In the genomic region with DNA sequence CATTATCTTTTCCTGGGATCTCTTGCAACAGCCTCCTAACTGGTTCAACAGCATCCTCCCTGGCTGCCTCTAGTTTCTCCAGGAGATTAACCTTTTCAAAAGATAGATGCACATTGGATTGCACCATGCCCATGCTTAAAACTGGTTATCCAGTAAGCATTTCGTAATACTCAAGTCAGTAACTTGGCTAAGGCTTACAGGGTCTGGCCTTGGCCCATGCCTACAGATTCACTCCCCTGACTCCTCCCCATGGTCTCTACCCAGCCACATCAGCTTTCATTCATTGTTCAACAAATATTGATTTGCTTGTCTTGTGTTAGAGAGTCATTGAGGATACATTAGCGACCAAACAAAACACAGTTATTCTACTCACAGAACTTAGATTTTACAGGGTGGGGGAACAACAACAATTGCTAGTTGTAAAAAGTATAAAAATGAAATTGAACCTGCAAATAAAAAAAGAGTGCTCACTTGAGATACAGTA, we compare ENCODE assay signal across 12 cellular contexts. TPM values are rescaled to one million over a fixed set of nuclear protein-coding genes. Genes with fewer than 3 reads are reported as not detected.
DNase-seq lines count a peak whose midpoint lies in the region; ATAC-seq and TF ChIP-seq lines count a peak whose summit lies in the region.
"Had no signal": no experiment of that assay in that cellular context is flagged by ENCODE, and none has a peak within 500 bp of the region (broad histone marks: within the 10 kb centered on the region; RNA-seq: fewer than 3 reads in every experiment).

No MANE protein-coding gene starts in this region.

- H3K4me1 ChIP-seq in DND-41 (ENCODE audit: insufficient read depth, low read length) (peaks cover 36% of the 10 kb centered on the region), lower lobe of right lung (peaks cover 6% of the 10 kb centered on the region)

- H3K27me3 ChIP-seq in DND-41 (ENCODE audit: insufficient read depth, low read length, poor library complexity) (no peaks in the 10 kb centered on the region), lower lobe of right lung (ENCODE audit: low read depth) (no peaks in the 10 kb centered on the region)
- H3K27me3 ChIP-seq: gastroesophageal sphincter, tibial artery had no signal

- no peaks in the 10 kb centered on the region for H3K9me3 Mint-ChIP-seq in T-cell
- peaks cover 2% of the 10 kb centered on the region for H3K9me3 Mint-ChIP-seq in glutamatergic neuron (ENCODE audit: unreplicated experiment)

- CTCF ChIA-PET in T-cell (lab: Charles Lee) = no interaction called here

- no peak overlapping the region for H3K9ac ChIP-seq in DND-41 (ENCODE audit: low read depth, low read length)

- H2AFZ ChIP-seq in DND-41 (ENCODE audit: low read depth, low read length) = 0 out of 2 replicates have a peak overlapping the region, but pooled peaks have one; percentile 0

- POLR2A ChIA-PET in T-cell (lab: Charles Lee) = no interaction called here

- H3K27me3 Mint-ChIP-seq in T-cell (no peaks in the 10 kb centered on the region), glutamatergic neuron (ENCODE audit: unreplicated experiment) (peaks cover 2% of the 10 kb centered on the region)

- no peak overlapping the region for H3K27ac Mint-ChIP-seq in T-cell
- peak overlapping the region; percentile 29 for H3K27ac Mint-ChIP-seq in glutamatergic neuron (ENCODE audit: unreplicated experiment)

- peak; percentile 34 for DNase-seq in AG10803 (ENCODE audit: low read depth)
- no peak for DNase-seq in DND-41
- DNase-seq in T-cell = no peak
- DNase-seq in glutamatergic neuron = no peak
- no peak for DNase-seq in T-helper 9 cell
- no peak for DNase-seq in lower lobe of right lung
- DNase-seq in posterior cingulate gyrus = no peak
- DNase-seq: left ventricle myocardium superior, NCI-H1105, tibial artery had no signal

- H3K9me3 ChIP-seq in DND-41 (ENCODE audit: insufficient read depth, low read length, severe bottlenecking) (no peaks in the 10 kb centered on the region), lower lobe of right lung (no peaks in the 10 kb centered on the region)
- H3K9me3 ChIP-seq: gastroesophageal sphincter, tibial artery had no signal

- H3K4me2 ChIP-seq in DND-41 (ENCODE audit: insufficient read depth, low read length) = peak overlapping the region; percentile 85; the same call in 1 of the 2 replicates

- H3K36me3 ChIP-seq in DND-41 (ENCODE audit: insufficient read depth, low read length) (no peaks in the 10 kb centered on the region; the same call in 1 of the 2 replicates), lower lobe of right lung (no peaks in the 10 kb centered on the region)
- H3K36me3 ChIP-seq: gastroesophageal sphincter, tibial artery had no signal

- H3K27ac ChIP-seq in DND-41 (ENCODE audit: low read length) (no peak overlapping the region), lower lobe of right lung (no peak overlapping the region)
- H3K27ac ChIP-seq: gastroesophageal sphincter, tibial artery had no signal

- TF ChIP-seq CTCF in AG10803 (conservative IDR thresholded peaks at IDR 0.05; ENCODE audit: low read length) (no peak), DND-41 (IDR thresholded peaks at IDR 0.05; ENCODE audit: borderline replicate concordance, extremely low read depth, low read length, poor library complexity, severe bottlenecking) (no peak), glutamatergic neuron (IDR thresholded peaks at IDR 0.05; ENCODE audit: partially characterized antibody, unreplicated experiment) (no peak), lower lobe of right lung (IDR thresholded peaks at IDR 0.05) (no peak)

- H3K36me3 Mint-ChIP-seq in T-cell (no peaks in the 10 kb centered on the region), glutamatergic neuron (ENCODE audit: unreplicated experiment) (no peaks in the 10 kb centered on the region)

- no peak for ATAC-seq in DND-41 (ENCODE audit: insufficient read depth, low read depth)
- ATAC-seq in T-cell (replicated peaks in 1 of 4) = no peak
- ATAC-seq in GM21423 (IDR thresholded peaks at IDR 0.05; ENCODE audit: unreplicated experiment) = no peak
- ATAC-seq in lower lobe of right lung = no peak
- ATAC-seq: gastroesophageal sphincter, left ventricle myocardium superior had no signal

- intact Hi-C loops in lower lobe of right lung (cut with DNase I) (no loop called here), posterior cingulate gyrus (cut with DNase I) (loop anchor here (2.0 to 10.0 kb wide), 3 partner anchors 55 to 485 kb away; a partner anchor contains a TSS)

- H3K4me3 ChIP-seq in AG10803 (ENCODE audit: low read length) = no peak overlapping the region
- H3K4me3 ChIP-seq in DND-41 (ENCODE audit: low read depth in 1 of 2, low read length in 2 of 2) = no peak overlapping the region
- H3K4me3 ChIP-seq in lower lobe of right lung = no peak overlapping the region
- H3K4me3 ChIP-seq: gastroesophageal sphincter, tibial artery had no signal

- peaks cover 4% of the 10 kb centered on the region; the same call in 1 of the 2 replicates for H4K20me1 ChIP-seq in DND-41 (ENCODE audit: insufficient read depth, low read length)

- H3K4me1 Mint-ChIP-seq in T-cell (peaks cover 23 to 38% (median 31%) of the 10 kb centered on the region in 3 donors), glutamatergic neuron (ENCODE audit: low read depth, unreplicated experiment) (peaks cover 26% of the 10 kb centered on the region)

- peaks cover 32% of the 10 kb centered on the region for H3K79me2 ChIP-seq in DND-41 (ENCODE audit: insufficient read depth, low read length)

- H3K4me3 Mint-ChIP-seq in T-cell = peak overlapping the region in 2 of 3 donors; percentile 46 to 90
- H3K4me3 Mint-ChIP-seq in glutamatergic neuron (ENCODE audit: unreplicated experiment) = peak overlapping the region; percentile 63

RNA-seq across cellular contexts. Expression of a gene that starts 1.8 kb away (rescaled TPM):
- total RNA-seq in T-cell = 10 to 100 TPM; 17.6 to 21.5 (median 20.1) TPM
- 10.7 TPM for total RNA-seq in glutamatergic neuron (ENCODE audit: unreplicated experiment)
- 6.7 TPM for total RNA-seq in lower lobe of right lung

RNA-seq across cellular contexts. Expression of a gene that starts 54.6 kb away (rescaled TPM):
- total RNA-seq in T-cell (1 to 10 TPM; 1.4 to 2.0 (median 1.8) TPM), glutamatergic neuron (ENCODE audit: unreplicated experiment) (16.7 TPM), lower lobe of right lung (8.2 TPM)
